Comparison of ENCODE assay signal across 12 cellular contexts in the genomic region with DNA sequence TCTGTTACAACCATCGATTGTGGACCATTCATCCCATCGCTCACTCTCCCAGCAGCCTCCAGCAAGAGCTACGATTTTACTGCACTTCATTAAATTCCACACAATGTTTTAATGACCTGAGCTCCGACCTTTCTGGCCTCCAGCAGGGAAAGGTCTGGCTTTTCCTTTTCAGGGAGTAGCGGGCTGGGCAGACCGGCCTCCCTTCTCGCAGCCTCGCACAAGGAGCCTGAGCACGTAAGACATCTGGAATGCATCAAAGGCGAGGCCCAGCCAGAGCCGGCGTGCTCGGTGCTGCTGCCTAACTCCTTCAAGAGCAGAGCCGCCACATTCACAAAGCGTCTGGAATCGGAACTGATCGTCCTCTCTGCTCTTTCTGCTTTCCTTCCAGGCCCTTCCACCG. TPM values are rescaled to one million over a fixed set of nuclear protein-coding genes. Genes with fewer than 3 reads are reported as not detected.
DNase-seq lines count a peak whose midpoint lies in the region; ATAC-seq and TF ChIP-seq lines count a peak whose summit lies in the region.
"Had no signal": no experiment of that assay in that cellular context is flagged by ENCODE, and none has a peak within 500 bp of the region (broad histone marks: within the 10 kb centered on the region; RNA-seq: fewer than 3 reads in every experiment).

No MANE protein-coding gene starts in this region.

- no peak for ATAC-seq in HG02759 (IDR thresholded peaks at IDR 0.05; ENCODE audit: unreplicated experiment)

- H3K9ac ChIP-seq in liver (ENCODE audit: low read depth in 1 of 2, low read length in 2 of 2): no peak overlapping the region

- DNase-seq in GM04503 (ENCODE audit: low read depth): peak; percentile 16
- DNase-seq in smooth muscle cell of the brain vasculature (ENCODE audit: low read depth, low spot score): peak; percentile 83
- no peak for DNase-seq in CD1c-positive myeloid dendritic cell (ENCODE audit: extremely low spot score)
- no peak for DNase-seq in occipital lobe (lab: John Stamatoyannopoulos, UW)
- DNase-seq in immature natural killer cell: no peak
- DNase-seq: activated CD8-positive, alpha-beta memory T cell treated with anti-CD3 and anti-CD28 coated beads, Interleukin-2, amount 50 U/mL, for 48 hours; CD8-positive, alpha-beta memory T cell; central memory CD4-positive, alpha-beta T cell; NCI-H1694 treated with DMSO at 0.1 percent for 48 hours had no signal

- H3K27me3 Mint-ChIP-seq in dendritic cell treated with granulocyte-macrophage colony-stimulating factor and Interleukin-4, amounts not matched to agents 40 ng/mL and 50 ng/mL, for 4 days: no peaks in the 10 kb centered on the region
- peaks cover 2 to 4% (median 3%) of the 10 kb centered on the region in 3 donors for H3K27me3 Mint-ChIP-seq in immature natural killer cell (ENCODE audit: low read depth in 3 of 3)

- peaks cover 0 to 3% (median 0%) of the 10 kb centered on the region in 4 donors for H3K27me3 ChIP-seq in liver (ENCODE audit: control insufficient read depth in 4 of 4, insufficient read depth in 4 of 4, low read length in 3 of 4)

- H3K4me3 ChIP-seq in liver (ENCODE audit: low read depth in 1 of 3, low read length in 3 of 3): no peak overlapping the region

- H3K4me1 Mint-ChIP-seq in dendritic cell treated with granulocyte-macrophage colony-stimulating factor and Interleukin-4, amounts not matched to agents 40 ng/mL and 50 ng/mL, for 4 days (ENCODE audit: low read depth): peaks cover 90% of the 10 kb centered on the region
- peaks cover 25% of the 10 kb centered on the region in 2 donors for H3K4me1 Mint-ChIP-seq in immature natural killer cell

- H3K4me3 Mint-ChIP-seq in dendritic cell treated with granulocyte-macrophage colony-stimulating factor and Interleukin-4, amounts not matched to agents 40 ng/mL and 50 ng/mL, for 4 days: no peak overlapping the region
- no peak overlapping the region for H3K4me3 Mint-ChIP-seq in immature natural killer cell
- H3K4me3 Mint-ChIP-seq: CD8-positive, alpha-beta memory T cell had no signal

- WGBS in liver: 89% methylated on average over 18 of the region's 18 CpGs

- H3K4me1 ChIP-seq in liver (ENCODE audit: control insufficient read depth in 4 of 4, insufficient read depth in 4 of 4, low read length in 3 of 4): peaks cover 0 to 7% (median 2%) of the 10 kb centered on the region in 4 donors

- peaks cover 0 to 3% (median 0%) of the 10 kb centered on the region in 4 donors for H3K9me3 ChIP-seq in liver (ENCODE audit: control insufficient read depth in 4 of 4, low read length in 3 of 4)

- intact Hi-C loops in dendritic cell treated with granulocyte-macrophage colony-stimulating factor and Interleukin-4, amounts not matched to agents 40 ng/mL and 50 ng/mL, for 4 days (cut with micrococcal nuclease): loop anchor here (10.0 kb wide), 1 partner anchor 60 kb away; the partner anchor contains the start of gene TMEM51

- TF ChIP-seq RAD21 in liver (IDR thresholded peaks at IDR 0.05): peak in 1 of 2 donors; percentile 11

- no peak for TF ChIP-seq CTCF in liver (IDR thresholded peaks at IDR 0.05; ENCODE audit: low read depth, low read length, missing input control)

- H3K27ac ChIP-seq in liver (ENCODE audit: low read depth in 1 of 2, low read length in 2 of 2): peak overlapping the region in 1 of 2 donors; percentile 1

- no peaks in the 10 kb centered on the region for H3K36me3 ChIP-seq in liver (ENCODE audit: control insufficient read depth in 4 of 4, insufficient read depth in 3 of 4, low read depth in 1 of 4, low read length in 3 of 4)

- peak overlapping the region; percentile 83 for H3K27ac Mint-ChIP-seq in dendritic cell treated with granulocyte-macrophage colony-stimulating factor and Interleukin-4, amounts not matched to agents 40 ng/mL and 50 ng/mL, for 4 days
- no peak overlapping the region for H3K27ac Mint-ChIP-seq in immature natural killer cell
- H3K27ac Mint-ChIP-seq: CD8-positive, alpha-beta memory T cell had no signal

- no peaks in the 10 kb centered on the region for H3K9me3 Mint-ChIP-seq in dendritic cell treated with granulocyte-macrophage colony-stimulating factor and Interleukin-4, amounts not matched to agents 40 ng/mL and 50 ng/mL, for 4 days
- H3K9me3 Mint-ChIP-seq in immature natural killer cell: no peaks in the 10 kb centered on the region
- H3K9me3 Mint-ChIP-seq: CD8-positive, alpha-beta memory T cell had no signal

- H3K36me3 Mint-ChIP-seq in dendritic cell treated with granulocyte-macrophage colony-stimulating factor and Interleukin-4, amounts not matched to agents 40 ng/mL and 50 ng/mL, for 4 days (ENCODE audit: low read depth): peaks cover 74% of the 10 kb centered on the region
- no peaks in the 10 kb centered on the region for H3K36me3 Mint-ChIP-seq in immature natural killer cell
- H3K36me3 Mint-ChIP-seq: CD8-positive, alpha-beta memory T cell had no signal

TF ChIP-seq in liver, 16 proteins besides CTCF, POLR2A, EP300 and RAD21:
- peak; percentile 93 for TF ChIP-seq NR2F2 (IDR thresholded peaks at IDR 0.05)
- TF ChIP-seq HNF4A (conservative IDR thresholded peaks at IDR 0.05): no peak
- TF ChIP-seq YY1 (IDR thresholded peaks at IDR 0.05): no peak

RNA-seq across cellular contexts. Expression of gene FHAD1, which starts 32.5 kb away (rescaled TPM):
- total RNA-seq in liver (under 1 TPM; under 0.01 to 0.05 TPM), occipital lobe (0.31 TPM)
- polyA plus RNA-seq in liver (under 1 TPM in 1 of 2 donors, not detected in 1; 0.13 TPM), immature natural killer cell (under 1 TPM in 1 of 3 donors, not detected in 2; 0.28 TPM)
- total RNA-seq: CD8-positive, alpha-beta memory T cell had no signal
- polyA plus RNA-seq: CD8-positive, alpha-beta memory T cell had no signal

Comparison
In these comparisons a context has a peak if more than half of its experiments do, and no peak if none do; other contexts are left out.
1. DNase-seq: peak in GM04503 (single experiment) and smooth muscle cell of the brain vasculature (single experiment); none in CD1c-positive myeloid dendritic cell (single experiment), occipital lobe (single experiment) and immature natural killer cell (0 of 3).